In genomic region chr22:23894710-23895598, GRCh38 we compare ENCODE assay signal across 8 cellular contexts. TPM values are rescaled to one million over a fixed set of nuclear protein-coding genes. Genes with fewer than 3 reads are reported as not detected.
DNase-seq lines count a peak whose midpoint lies in the region; ATAC-seq, FAIRE-seq and TF ChIP-seq lines count a peak whose summit lies in the region.

No MANE protein-coding gene starts in this region.

- DNase-seq in GM12892 (ENCODE audit: insufficient read length) (peak; percentile 82), NCI-H2227 (lab: John Stamatoyannopoulos, UW; ENCODE audit: unreplicated experiment) (peak; percentile 80), chondrocyte (ENCODE audit: low spot score) (no peak), kidney tubule cell (ENCODE audit: low spot score) (peak; percentile 90)
- DNase-seq in activated CD4-positive, CD25-positive, alpha-beta regulatory T cell treated with anti-CD3 and anti-CD28 coated beads, Interleukin-2, amount 50 U/mL, for 72 hours = peak; percentile 75
- peak; percentile 48 to 57 for DNase-seq in stimulated activated CD4-positive, alpha-beta T cell treated with anti-CD3 and anti-CD28 coated beads, Interleukin-1b, Interleukin-23, amount 100 ng/mL, for 4 hours (ENCODE audit: low read depth in 2 of 2)

- peaks cover 4% of the 10 kb centered on the region for H3K36me3 Mint-ChIP-seq in chondrocyte (ENCODE audit: low read depth)

- no peaks in the 10 kb centered on the region for H3K27me3 Mint-ChIP-seq in chondrocyte (ENCODE audit: low read depth)

- ATAC-seq in HG03025 (IDR thresholded peaks at IDR 0.05; ENCODE audit: low FRiP score, unreplicated experiment) (peak; percentile 30), GM18861 (IDR thresholded peaks at IDR 0.05; ENCODE audit: unreplicated experiment) (no peak)

- peak overlapping the region; percentile 99 for H3K27ac Mint-ChIP-seq in chondrocyte (ENCODE audit: unreplicated experiment)

- peaks cover 2% of the 10 kb centered on the region for H3K9me3 Mint-ChIP-seq in chondrocyte (ENCODE audit: low read depth)

- 0 out of 2 replicates have a peak, but pooled peaks have one; percentile 38 for TF ChIP-seq POLR2A in GM12892 (IDR thresholded peaks at IDR 0.05; ENCODE audit: low read depth, low read length)

- H3K4me1 Mint-ChIP-seq in chondrocyte (ENCODE audit: low read depth) = peaks cover 36% of the 10 kb centered on the region

- FAIRE-seq in GM12892 (lab: Jason Lieb, UNC) = peak; percentile 88

- TF ChIP-seq CTCF in chondrocyte (IDR thresholded peaks at IDR 0.05) = peak; percentile 59

- peak overlapping the region; percentile 94 for H3K4me3 Mint-ChIP-seq in chondrocyte (ENCODE audit: unreplicated experiment)

RNA-seq across cellular contexts. Expression of gene MIF, which starts 0.8 kb away (rescaled TPM):
- 106 TPM for polyA plus RNA-seq in GM12892 (2012; ENCODE audit: missing spikeins)
- total RNA-seq in chondrocyte = 466 to 518 TPM (median 502 TPM) in 3 replicates

RNA-seq across cellular contexts. Expression of gene SLC2A11, which starts 37.3 kb away (rescaled TPM):
- polyA plus RNA-seq in GM12892 (2012; ENCODE audit: missing spikeins) = 12.9 TPM
- 14.5 to 14.9 TPM (median 14.8 TPM) in 3 replicates for total RNA-seq in chondrocyte

RNA-seq across cellular contexts. Expression of gene DERL3, which starts 56.1 kb away (rescaled TPM):
- 8.5 TPM for polyA plus RNA-seq in GM12892 (2012; ENCODE audit: missing spikeins)
- total RNA-seq in chondrocyte = 1.3 to 4.6 TPM (median 2.0 TPM) in 3 replicates
